25 cellular contexts compared by ENCODE assay signal in genomic region chrX:73913580-73913979, GRCh38.
A peak's percentile ranks its signal among the peaks of the same experiment; 100 is the strongest.
DNase-seq lines count a peak whose midpoint lies in the region; ATAC-seq and TF ChIP-seq lines count a peak whose summit lies in the region.
"Had no signal": no experiment of that assay in that cellular context is flagged by ENCODE, and none has a peak within 500 bp of the region (broad histone marks: within the 10 kb centered on the region; RNA-seq: fewer than 3 reads in every experiment).

No MANE protein-coding gene starts in this region.

- H3K9ac ChIP-seq in adipocyte (ENCODE audit: low read length), result no peak overlapping the region
- H3K9ac ChIP-seq: BLaER1 had no signal

- no peak for ATAC-seq in GM21717 (IDR thresholded peaks at IDR 0.05; ENCODE audit: unreplicated experiment)
- no peak for ATAC-seq in activated CD8-positive, alpha-beta memory T cell treated with anti-CD3 and anti-CD28 coated beads, Interleukin-2, amount 10 ng/mL, durations not matched to agents 7 days and 5 days
- ATAC-seq: activated CD8-positive, alpha-beta T cell treated with anti-CD3 and anti-CD28 coated beads, Interleukin-2, amount 10 ng/mL, durations not matched to agents 7 days and 5 days; psoas muscle; stimulated activated naive B cell treated with anti-CD40 and anti-IgM and Interleukin-4, amounts not matched to agents 10 μg/mL and 1 μg/mL and 100 μg/mL, for 72 hours had no signal

- H3K4me1 Mint-ChIP-seq in activated CD8-positive, alpha-beta memory T cell treated with anti-CD3 and anti-CD28 coated beads, Interleukin-2, amount 10 ng/mL, durations not matched to agents 7 days and 5 days, result no peaks in the 10 kb centered on the region
- H3K4me1 Mint-ChIP-seq: activated naive CD8-positive, alpha-beta T cell treated with anti-CD3 and anti-CD28 coated beads for 36 hours; memory B cell; stimulated activated naive B cell treated with anti-CD40 and anti-IgM and Interleukin-4, amounts not matched to agents 10 μg/mL and 1 μg/mL and 100 μg/mL, for 72 hours had no signal

- no peak overlapping the region for H3K27ac Mint-ChIP-seq in activated CD8-positive, alpha-beta memory T cell treated with anti-CD3 and anti-CD28 coated beads, Interleukin-2, amount 10 ng/mL, durations not matched to agents 7 days and 5 days
- H3K27ac Mint-ChIP-seq: activated CD8-positive, alpha-beta T cell treated with anti-CD3 and anti-CD28 coated beads, Interleukin-2, amount 10 ng/mL, durations not matched to agents 7 days and 5 days; activated naive CD8-positive, alpha-beta T cell treated with anti-CD3 and anti-CD28 coated beads for 36 hours; activated T-helper 1 cell treated with anti-CD3 and anti-CD28 coated beads, Interleukin-12 subunit alpha, Interleukin-12 subunit beta, Interleukin-2, Interleukin-4 antibody, amounts not matched to agents 30 ng/mL and 10 ng/mL and 1 ng/mL, durations not matched to agents 14 hours and 24 hours and 36 hours; memory B cell; nephron progenitor cell; stimulated activated naive B cell treated with anti-CD40 and anti-IgM and Interleukin-4, amounts not matched to agents 10 μg/mL and 1 μg/mL and 100 μg/mL, for 72 hours had no signal

- no peaks in the 10 kb centered on the region for H3K27me3 Mint-ChIP-seq in activated CD8-positive, alpha-beta memory T cell treated with anti-CD3 and anti-CD28 coated beads, Interleukin-2, amount 10 ng/mL, durations not matched to agents 7 days and 5 days
- H3K27me3 Mint-ChIP-seq: activated naive CD8-positive, alpha-beta T cell treated with anti-CD3 and anti-CD28 coated beads for 36 hours had no signal

- H3K27me3 ChIP-seq in adipocyte (replicated peaks; ENCODE audit: control insufficient read depth, insufficient read depth, low read length), result peaks cover 3% of the 10 kb centered on the region
- H3K27me3 ChIP-seq: BLaER1, thyroid gland had no signal

- no peaks in the 10 kb centered on the region for H3K36me3 ChIP-seq in adipocyte (ENCODE audit: control insufficient read depth, insufficient read depth, low read length, severe bottlenecking)
- H3K36me3 ChIP-seq: BLaER1, thyroid gland, WERI-Rb-1 had no signal

- TF ChIP-seq CTCF in fibroblast of pulmonary artery (IDR thresholded peaks at IDR 0.05; ENCODE audit: low read length, missing control alignments), result no peak

- H3K4me1 ChIP-seq in adipocyte (ENCODE audit: control insufficient read depth, insufficient read depth, low read length), result peaks cover 26% of the 10 kb centered on the region
- H3K4me1 ChIP-seq: psoas muscle had no signal

- no peak overlapping the region for H3K4me3 Mint-ChIP-seq in activated CD8-positive, alpha-beta memory T cell treated with anti-CD3 and anti-CD28 coated beads, Interleukin-2, amount 10 ng/mL, durations not matched to agents 7 days and 5 days
- H3K4me3 Mint-ChIP-seq: activated CD8-positive, alpha-beta T cell treated with anti-CD3 and anti-CD28 coated beads, Interleukin-2, amount 10 ng/mL, durations not matched to agents 7 days and 5 days; activated naive CD8-positive, alpha-beta T cell treated with anti-CD3 and anti-CD28 coated beads for 36 hours; activated T-helper 1 cell treated with anti-CD3 and anti-CD28 coated beads, Interleukin-12 subunit alpha, Interleukin-12 subunit beta, Interleukin-2, Interleukin-4 antibody, amounts not matched to agents 30 ng/mL and 10 ng/mL and 1 ng/mL, durations not matched to agents 14 hours and 24 hours and 36 hours; memory B cell; nephron progenitor cell; stimulated activated naive B cell treated with anti-CD40 and anti-IgM and Interleukin-4, amounts not matched to agents 10 μg/mL and 1 μg/mL and 100 μg/mL, for 72 hours had no signal

- CTCF ChIA-PET in activated CD8-positive, alpha-beta memory T cell treated with anti-CD3 and anti-CD28 coated beads, Interleukin-2, amount 10 ng/mL, durations not matched to agents 7 days and 5 days (lab: Charles Lee), result no interaction called here

- H3K9me3 ChIP-seq in adipocyte (ENCODE audit: control insufficient read depth, low read length), result no peaks in the 10 kb centered on the region
- H3K9me3 ChIP-seq: psoas muscle, thyroid gland had no signal

- no peaks in the 10 kb centered on the region for H3K36me3 Mint-ChIP-seq in activated CD8-positive, alpha-beta memory T cell treated with anti-CD3 and anti-CD28 coated beads, Interleukin-2, amount 10 ng/mL, durations not matched to agents 7 days and 5 days
- H3K36me3 Mint-ChIP-seq: activated naive CD8-positive, alpha-beta T cell treated with anti-CD3 and anti-CD28 coated beads for 36 hours; memory B cell; stimulated activated naive B cell treated with anti-CD40 and anti-IgM and Interleukin-4, amounts not matched to agents 10 μg/mL and 1 μg/mL and 100 μg/mL, for 72 hours had no signal

- H3K4me3 ChIP-seq in adipocyte (ENCODE audit: low read length) (no peak overlapping the region), fibroblast of pulmonary artery (replicated peaks; ENCODE audit: low read depth, low read length) (no peak overlapping the region), skeletal muscle cell (ENCODE audit: low read depth, low read length) (no peak overlapping the region)
- H3K4me3 ChIP-seq: BLaER1, psoas muscle, thyroid gland had no signal

- H3K9me3 Mint-ChIP-seq in activated CD8-positive, alpha-beta memory T cell treated with anti-CD3 and anti-CD28 coated beads, Interleukin-2, amount 10 ng/mL, durations not matched to agents 7 days and 5 days (ENCODE audit: low read depth), result no peaks in the 10 kb centered on the region
- H3K9me3 Mint-ChIP-seq: activated naive CD8-positive, alpha-beta T cell treated with anti-CD3 and anti-CD28 coated beads for 36 hours; memory B cell; stimulated activated naive B cell treated with anti-CD40 and anti-IgM and Interleukin-4, amounts not matched to agents 10 μg/mL and 1 μg/mL and 100 μg/mL, for 72 hours had no signal

- DNase-seq in NCI-H748 (lab: John Stamatoyannopoulos, UW; ENCODE audit: unreplicated experiment) (peak; percentile 2), NCI-H748 treated with DMSO at 0.1 percent for 48 hours (lab: John Stamatoyannopoulos, UW) (no peak), adipocyte (ENCODE audit: low read depth) (peak; percentile 38), fibroblast of pulmonary artery (ENCODE audit: low read depth) (peak; percentile 68), skeletal muscle cell (ENCODE audit: low read depth) (peak; percentile 25), DMS153 treated with DMSO at 0.1 percent for 48 hours (lab: John Stamatoyannopoulos, UW; ENCODE audit: unreplicated experiment) (no peak)
- no peak for DNase-seq in activated CD8-positive, alpha-beta memory T cell treated with anti-CD3 and anti-CD28 coated beads, Interleukin-2, amount 10 ng/mL, durations not matched to agents 7 days and 5 days
- DNase-seq: activated CD8-positive, alpha-beta T cell treated with anti-CD3 and anti-CD28 coated beads, Interleukin-2, amount 10 ng/mL, durations not matched to agents 7 days and 5 days; activated naive CD8-positive, alpha-beta T cell treated with anti-CD3 and anti-CD28 coated beads for 36 hours; central memory CD4-positive, alpha-beta T cell; effector CD8-positive, alpha-beta T cell; HCEC 1CT; Karpas-422; NCI-H1417 treated with DMSO at 0.1 percent for 48 hours; nephron progenitor cell; psoas muscle; Right ventricle myocardium superior; stimulated activated CD4-positive, alpha-beta T cell treated with anti-CD3 and anti-CD28 coated beads, Interleukin-15, amount 100 ng/mL, for 24 hours; stimulated activated naive B cell treated with anti-CD40 and anti-IgM and Interleukin-4, amounts not matched to agents 10 μg/mL and 1 μg/mL and 100 μg/mL, for 72 hours; thyroid gland; WERI-Rb-1 had no signal

Comparison
In these comparisons a context has a peak if more than half of its experiments do, and no peak if none do; other contexts are left out.
1. DNase-seq: peak in NCI-H748 (single experiment), adipocyte (single experiment), fibroblast of pulmonary artery (single experiment) and skeletal muscle cell (single experiment); none in NCI-H748 treated with DMSO at 0.1 percent for 48 hours (single experiment), DMS153 treated with DMSO at 0.1 percent for 48 hours (single experiment) and activated CD8-positive, alpha-beta memory T cell treated with anti-CD3 and anti-CD28 coated beads, Interleukin-2, amount 10 ng/mL, durations not matched to agents 7 days and 5 days (single experiment).